In genomic region chr2:73070651-73071451, GRCh38 we compare ENCODE assay signal across 8 cellular contexts. TPM values are rescaled to one million over a fixed set of nuclear protein-coding genes. Genes with fewer than 3 reads are reported as not detected.
A peak's percentile ranks its signal among the peaks of the same experiment; 100 is the strongest.
DNase-seq lines count a peak whose midpoint lies in the region; ATAC-seq and TF ChIP-seq lines count a peak whose summit lies in the region.

No MANE protein-coding gene starts in this region.

- peak; percentile 99 for DNase-seq in AG20443 (ENCODE audit: low spot score)
- DNase-seq in NCI-H446 (lab: John Stamatoyannopoulos, UW): peak; percentile 89 to 95
- peak; percentile 86 for DNase-seq in activated CD4-positive, alpha-beta T cell treated with anti-CD3 and anti-CD28 coated beads for 1 hour
- peak; percentile 99 for DNase-seq in chondrocyte (ENCODE audit: low spot score)
- peak; percentile 89 for DNase-seq in kidney glomerular epithelial cell (lab: John Stamatoyannopoulos, UW)
- peak; percentile 97 for DNase-seq in stimulated activated CD4-positive, alpha-beta T cell treated with anti-CD3 and anti-CD28 coated beads, Interleukin-15, amount 100 ng/mL, for 24 hours

- peak overlapping the region; percentile 85 for H3K4me3 Mint-ChIP-seq in chondrocyte (ENCODE audit: unreplicated experiment)

- peak; percentile 53 for TF ChIP-seq POLR2A in GM19099 (IDR thresholded peaks at IDR 0.05; ENCODE audit: extremely low read depth, insufficient read length, low read depth)

- no peak for TF ChIP-seq CTCF in chondrocyte (IDR thresholded peaks at IDR 0.05)

- peaks cover 7% of the 10 kb centered on the region for H3K36me3 Mint-ChIP-seq in chondrocyte (ENCODE audit: low read depth)

- no peaks in the 10 kb centered on the region for H3K27me3 Mint-ChIP-seq in chondrocyte (ENCODE audit: low read depth)

- peak overlapping the region; percentile 89 for H3K27ac Mint-ChIP-seq in chondrocyte (ENCODE audit: unreplicated experiment)

- peak; percentile 86 for ATAC-seq in HG03378 (IDR thresholded peaks at IDR 0.05; ENCODE audit: unreplicated experiment)

- no peaks in the 10 kb centered on the region for H3K9me3 Mint-ChIP-seq in chondrocyte (ENCODE audit: low read depth)

- peaks cover 34% of the 10 kb centered on the region for H3K4me1 Mint-ChIP-seq in chondrocyte (ENCODE audit: low read depth)

RNA-seq across cellular contexts. Expression of gene SFXN5, which starts 0.7 kb away (rescaled TPM):
- 10.6 to 18.1 TPM (median 13.5 TPM) in 3 replicates for total RNA-seq in chondrocyte

RNA-seq across cellular contexts. Expression of gene RAB11FIP5, which starts 41.9 kb away (rescaled TPM):
- 39.8 to 54.7 TPM (median 53.1 TPM) in 3 replicates for total RNA-seq in chondrocyte

Comparison
In these comparisons a context has a peak if more than half of its experiments do, and no peak if none do; other contexts are left out.
1. Peak in every context shown above with its lines: DNase-seq and ATAC-seq.